19 cellular contexts compared by ENCODE assay signal in genomic region chr9:136757328-136757727, GRCh38. TPM values are rescaled to one million over a fixed set of nuclear protein-coding genes. Genes with fewer than 3 reads are reported as not detected.
DNase-seq lines count a peak whose midpoint lies in the region; ATAC-seq, FAIRE-seq and TF ChIP-seq lines count a peak whose summit lies in the region.
"Had no signal": no experiment of that assay in that cellular context is flagged by ENCODE, and none has a peak within 500 bp of the region (broad histone marks: within the 10 kb centered on the region; RNA-seq: fewer than 3 reads in every experiment).

No MANE protein-coding gene starts in this region.

- 20% methylated on average over 19 of the region's 20 CpGs for WGBS in GM12878 (ENCODE audit: insufficient coverage, insufficient replicate concordance, low lambda C conversion rate, missing lambda C conversion rate)
- WGBS in psoas muscle, 3 donors: 31 to 37% (median 34%) methylated on average over 20 of the region's 20 CpGs
- WGBS in tibial nerve, 2 donors: 86 to 92% methylated on average over 19 of the region's 20 CpGs

- TF ChIP-seq CTCF in GM12878 (IDR thresholded peaks at IDR 0.05 in 2 of 3, conservative IDR thresholded peaks at IDR 0.05 in 1 of 3; ENCODE audit: control insufficient read depth in 2 of 3, extremely low read depth in 1 of 3, insufficient read depth in 1 of 3, low read depth in 3 of 3, low read length in 3 of 3) (no peak), psoas muscle (IDR thresholded peaks at IDR 0.05) (no peak), GM10266 (IDR thresholded peaks at IDR 0.05; ENCODE audit: control insufficient read depth, insufficient read depth, low read depth, missing control alignments) (no peak), tibial nerve (IDR thresholded peaks at IDR 0.05) (no peak)

- H4K20me1 ChIP-seq in GM12878 (ENCODE audit: control insufficient read depth, insufficient read depth) (no peaks in the 10 kb centered on the region), Karpas-422 (ENCODE audit: insufficient read depth, low read depth, low read length) (no peaks in the 10 kb centered on the region)

- CTCF ChIA-PET in GM12878 (lab: Yijun Ruan, JAX): interaction anchor here (1.0 to 2.3 kb wide), 4 partner anchors 15 to 86 kb away, joined by 3 to 8 read pairs (median 4); no protein-coding TSS in a partner anchor

- RAD21 ChIA-PET in GM12878 (lab: Charles Lee; ENCODE audit: unreplicated experiment): no interaction called here

- intact Hi-C loops in GM12878 (cut with micrococcal nuclease; ENCODE audit: unreplicated experiment) (no loop called here), psoas muscle (cut with DNase I) (no loop called here)

- ATAC-seq in GM12878: peak; percentile 7
- peak; percentile 58 to 81 (median 75) for ATAC-seq in psoas muscle
- ATAC-seq in HG03565 (IDR thresholded peaks at IDR 0.05; ENCODE audit: unreplicated experiment): no peak
- ATAC-seq: Panc1 had no signal

- H3K4me1 ChIP-seq in GM12878 (ENCODE audit: control insufficient read depth, insufficient read depth, low read length) (no peaks in the 10 kb centered on the region), psoas muscle (peaks cover 11% of the 10 kb centered on the region), Karpas-422 (ENCODE audit: low read length) (no peaks in the 10 kb centered on the region), tibial nerve (peaks cover 0 to 17% (median 5%) of the 10 kb centered on the region in 4 donors)

- no peak for TF ChIP-seq POLR2A in GM12878 (IDR thresholded peaks at IDR 0.05; ENCODE audit: low read depth, low read length)
- no peak for TF ChIP-seq POLR2A in tibial nerve (IDR thresholded peaks at IDR 0.05)

- H3K27ac ChIP-seq in GM12878 (ENCODE audit: control insufficient read depth, insufficient read depth) (no peak overlapping the region), psoas muscle (peak overlapping the region; percentile 58), Karpas-422 (ENCODE audit: low read length) (no peak overlapping the region), tibial nerve (peak overlapping the region in 1 of 4 donors; percentile 53)
- H3K27ac ChIP-seq: 22Rv1, C4-2B, GM23248 had no signal

- H3K9ac ChIP-seq in GM12878 (ENCODE audit: control insufficient read depth, insufficient read depth, low read length): no peak overlapping the region
- H3K9ac ChIP-seq in Karpas-422 (ENCODE audit: low read length): no peak overlapping the region
- H3K9ac ChIP-seq: GM23248 had no signal

- SMC1A ChIA-PET in GM12878 (lab: Charles Lee; ENCODE audit: uncharacterized antibody, unreplicated experiment): interaction anchor here (1.5 kb wide), 1 partner anchor 30 kb away, joined by 3 read pairs; no protein-coding TSS in a partner anchor

- no peaks in the 10 kb centered on the region for H3K36me3 ChIP-seq in GM12878 (ENCODE audit: control insufficient read depth in 2 of 2, insufficient read depth in 2 of 2, low read length in 1 of 2)
- H3K36me3 ChIP-seq in psoas muscle (ENCODE audit: insufficient read depth in 1 of 2, low read depth in 1 of 2): no peaks in the 10 kb centered on the region
- H3K36me3 ChIP-seq in Karpas-422 (ENCODE audit: insufficient read depth, low read length): no peaks in the 10 kb centered on the region
- no peaks in the 10 kb centered on the region for H3K36me3 ChIP-seq in tibial nerve

- H3K4me2 ChIP-seq in GM12878 (ENCODE audit: control insufficient read depth, insufficient read depth) (no peak overlapping the region), Karpas-422 (ENCODE audit: low read depth, low read length, poor library complexity, severe bottlenecking) (no peak overlapping the region)

- BruUV-seq in GM12878 (replicated peaks; lab: Mats Ljungman, UMichigan): no TSS peak

- no peaks in the 10 kb centered on the region for H3K9me2 ChIP-seq in Karpas-422 (replicated peaks; ENCODE audit: insufficient read depth, low read length)

- POLR2A ChIA-PET in GM12878 (lab: Charles Lee): no interaction called here

- no peak for TF ChIP-seq RAD21 in GM12878 (IDR thresholded peaks at IDR 0.05; ENCODE audit: insufficient read depth, low read depth, low read length)

- no peak overlapping the region for H2AFZ ChIP-seq in GM12878 (ENCODE audit: control insufficient read depth, low read depth, low read length)
- H2AFZ ChIP-seq in Karpas-422 (ENCODE audit: low read length): no peak overlapping the region
- H2AFZ ChIP-seq: GM23248 had no signal

- H3K9me3 ChIP-seq in GM12878 (replicated peaks; ENCODE audit: control insufficient read depth, insufficient read depth, low read length) (peaks cover 21% of the 10 kb centered on the region), psoas muscle (no peaks in the 10 kb centered on the region), Karpas-422 (ENCODE audit: low read length) (peaks cover under 1% of the 10 kb centered on the region; the same call in 1 of the 2 replicates), tibial nerve (peaks cover 0 to 31% (median under 1%) of the 10 kb centered on the region in 4 donors)

- H3K79me2 ChIP-seq in GM12878 (ENCODE audit: control insufficient read depth, insufficient read depth, low read length): no peaks in the 10 kb centered on the region
- H3K79me2 ChIP-seq in Karpas-422 (ENCODE audit: low read length): no peaks in the 10 kb centered on the region

- H3K4me3 ChIP-seq in GM12878: no peak overlapping the region
- peak overlapping the region; percentile 52 for H3K4me3 ChIP-seq in psoas muscle
- no peak overlapping the region for H3K4me3 ChIP-seq in Karpas-422 (ENCODE audit: low read length)
- no peak overlapping the region for H3K4me3 ChIP-seq in tibial nerve
- H3K4me3 ChIP-seq: GM23248 had no signal

- no peak for FAIRE-seq in GM12878 (lab: Jason Lieb, UNC)
- FAIRE-seq: GM12891 had no signal

- TF ChIP-seq EP300 in GM12878 (IDR thresholded peaks at IDR 0.05; ENCODE audit: borderline replicate concordance in 1 of 2, control insufficient read depth in 1 of 2, low read depth in 2 of 2, low read length in 2 of 2): no peak
- no peak for TF ChIP-seq EP300 in tibial nerve (IDR thresholded peaks at IDR 0.05)

- DNase-seq in activated CD4-positive, CD25-positive, alpha-beta regulatory T cell treated with anti-CD3 and anti-CD28 coated beads, Interleukin-2, amount 50 U/mL, for 72 hours: peak; percentile 21
- no peak for DNase-seq in activated CD4-positive, CD25-positive, alpha-beta regulatory T cell (lab: John Stamatoyannopoulos, UW)
- no peak for DNase-seq in GM12878 (ENCODE audit: low read depth, low spot score)
- peak in 1 of 2 donors; percentile 50 for DNase-seq in psoas muscle
- DNase-seq in Karpas-422: no peak
- no peak for DNase-seq in GM10266 (ENCODE audit: extremely low spot score)
- DNase-seq in tibial nerve (ENCODE audit: low spot score in 2 of 2): no peak
- DNase-seq: GM23248, KBM-7, NCI-H1105, NCI-H1694 treated with DMSO at 0.1 percent for 48 hours, NCI-H774, SHP77 had no signal

- H3K27me3 ChIP-seq in GM12878 (replicated peaks in 1 of 2; ENCODE audit: control insufficient read depth in 2 of 2, insufficient read depth in 2 of 2, low read length in 1 of 2) (0 out of 4 replicates have a peak, but pooled peaks cover 0 to 2% of the 10 kb centered on the region in 2 experiments), psoas muscle (ENCODE audit: insufficient read depth in 3 of 3, low read length in 2 of 3) (no peaks in the 10 kb centered on the region), Karpas-422 (ENCODE audit: low read length) (no peaks in the 10 kb centered on the region), tibial nerve (peaks cover 0 to 20% of the 10 kb centered on the region in 2 donors)

- in situ Hi-C loops in GM12878 (cut with MboI): no loop called here

RNA-seq across cellular contexts. Expression of gene LCN8, which starts 0.7 kb away (rescaled TPM):
- total RNA-seq in GM12878 (2013; cell fraction: nucleolus; rRNA removed): not detected in 2 replicates
- not detected in 2 replicates for total RNA-seq in GM12878 (2014; rRNA removed)
- total RNA-seq in GM12878 (2014; rRNA removed; fragmentation: Illumina TruSeq; extraction: Trizol): not detected in 2 replicates
- not detected in 2 replicates for total RNA-seq in GM12878 (2021)
- polyA plus RNA-seq in GM12878 (2011; ENCODE audit: low read depth): not detected
- not detected in 2 replicates for polyA plus RNA-seq in GM12878 (2011; rRNA removed)
- polyA plus RNA-seq in GM12878 (2011; cell fraction: cytosol; rRNA removed): not detected in 2 replicates
- not detected in 2 replicates for polyA plus RNA-seq in GM12878 (2011; cell fraction: nucleus; rRNA removed)
- not detected in 2 replicates for polyA plus RNA-seq in GM12878 (2012)
- not detected in 2 replicates for polyA plus RNA-seq in GM12878 (2014; fragmentation: Illumina TruSeq; extraction: Trizol)
- polyA plus RNA-seq in GM12878 (2014; fragmentation: Nextera tagmentation; extraction: Ambion mirVana): not detected
- polyA plus RNA-seq in GM12878 (2014; rRNA removed): not detected in 2 replicates
- polyA plus RNA-seq in GM12878 (2016; fragmentation: Nextera tagmentation; extraction: Ambion mirVana): not detected
- polyA minus RNA-seq in GM12878 (2011; rRNA and poly(A)+ RNA removed): not detected in 2 replicates
- not detected in 2 replicates for polyA minus RNA-seq in GM12878 (2011; cell fraction: cytosol; rRNA and poly(A)+ RNA removed)
- polyA minus RNA-seq in GM12878 (2011; cell fraction: nucleus; rRNA and poly(A)+ RNA removed): not detected in 2 replicates
- 1 to 10 TPM in 1 of 4 donors, under 1 TPM in 2, not detected in 1; 0.44 to 1.5 (median 0.50) TPM for total RNA-seq in psoas muscle
- polyA plus RNA-seq in psoas muscle: under 1 TPM in 2 of 3 donors, not detected in 1; 0.16 to 0.17 TPM
- total RNA-seq in Karpas-422 (2014; rRNA removed; shearing (Covaris generic); ENCODE audit: low replicate concordance): not detected in 2 replicates
- under 1 TPM in 1 of 4 donors, not detected in 3; 0.39 TPM for total RNA-seq in tibial nerve
- total RNA-seq: GM23248, M059J had no signal
- polyA plus RNA-seq: GM23248 had no signal

RNA-seq across cellular contexts. Expression of gene LCN15, which starts 7.0 kb away (rescaled TPM):
- 0.33 TPM in 1 of 2 replicates, not detected in the other for total RNA-seq in GM12878 (2013; cell fraction: nucleolus; rRNA removed)
- total RNA-seq in GM12878 (2014; rRNA removed) (0.22 TPM in 1 of 2 replicates, not detected in the other), GM12878 (2014; rRNA removed; fragmentation: Illumina TruSeq; extraction: Trizol) (not detected in 2 replicates), GM12878 (2021) (not detected in 2 replicates), psoas muscle (under 1 TPM in 1 of 4 donors, not detected in 3; 0.22 TPM), tibial nerve (not detected)
- not detected for polyA plus RNA-seq in GM12878 (2011; ENCODE audit: low read depth)
- polyA plus RNA-seq in GM12878 (2011; rRNA removed) (not detected in 2 replicates), GM12878 (2014; fragmentation: Illumina TruSeq; extraction: Trizol) (not detected in 2 replicates), GM12878 (2014; fragmentation: Nextera tagmentation; extraction: Ambion mirVana) (not detected), GM12878 (2014; rRNA removed) (0.11 TPM in 1 of 2 replicates, not detected in the other), GM12878 (2016; fragmentation: Nextera tagmentation; extraction: Ambion mirVana) (under 1 TPM; 0.37 to 0.50 TPM), psoas muscle (1 to 10 TPM in 1 of 3 donors, under 1 TPM in 1, not detected in 1; 0.14 to 1.4 TPM)
- polyA plus RNA-seq in GM12878 (2011; cell fraction: cytosol; rRNA removed): 0.05 TPM in 1 of 2 replicates, not detected in the other
- 0.04 TPM in 1 of 2 replicates, not detected in the other for polyA plus RNA-seq in GM12878 (2011; cell fraction: nucleus; rRNA removed)
- polyA plus RNA-seq in GM12878 (2012): 0.13 and 0.23 TPM in 2 replicates
- not detected in 2 replicates for polyA minus RNA-seq in GM12878 (2011; rRNA and poly(A)+ RNA removed)
- not detected in 2 replicates for polyA minus RNA-seq in GM12878 (2011; cell fraction: cytosol; rRNA and poly(A)+ RNA removed)
- polyA minus RNA-seq in GM12878 (2011; cell fraction: nucleus; rRNA and poly(A)+ RNA removed): not detected in 2 replicates
- not detected in 2 replicates for total RNA-seq in Karpas-422 (2014; rRNA removed; shearing (Covaris generic); ENCODE audit: low replicate concordance)
- total RNA-seq: GM23248, M059J had no signal
- polyA plus RNA-seq: GM23248 had no signal

RNA-seq across cellular contexts. Expression of gene LCN6, which starts 9.0 kb away (rescaled TPM):
- not detected in 2 replicates for total RNA-seq in GM12878 (2013; cell fraction: nucleolus; rRNA removed)
- total RNA-seq in GM12878 (2014; rRNA removed) (not detected in 2 replicates), GM12878 (2014; rRNA removed; fragmentation: Illumina TruSeq; extraction: Trizol) (not detected in 2 replicates), GM12878 (2021) (not detected in 2 replicates), psoas muscle (10 to 100 TPM in 1 of 4 donors, 1 to 10 TPM in 2, under 1 TPM in 1; 0.44 to 14.7 (median 5.5) TPM), tibial nerve (10 to 100 TPM; 14.2 to 70.0 (median 42.9) TPM)
- not detected for polyA plus RNA-seq in GM12878 (2011; ENCODE audit: low read depth)
- polyA plus RNA-seq in GM12878 (2011; rRNA removed) (not detected in 2 replicates), GM12878 (2014; fragmentation: Illumina TruSeq; extraction: Trizol) (not detected in 2 replicates), GM12878 (2014; fragmentation: Nextera tagmentation; extraction: Ambion mirVana) (not detected), GM12878 (2014; rRNA removed) (not detected in 2 replicates), GM12878 (2016; fragmentation: Nextera tagmentation; extraction: Ambion mirVana) (not detected), psoas muscle (10 to 100 TPM; 10.7 to 15.0 (median 10.8) TPM)
- not detected in 2 replicates for polyA plus RNA-seq in GM12878 (2011; cell fraction: cytosol; rRNA removed)
- not detected in 2 replicates for polyA plus RNA-seq in GM12878 (2011; cell fraction: nucleus; rRNA removed)
- polyA plus RNA-seq in GM12878 (2012): not detected in 2 replicates
- not detected in 2 replicates for polyA minus RNA-seq in GM12878 (2011; rRNA and poly(A)+ RNA removed)
- not detected in 2 replicates for polyA minus RNA-seq in GM12878 (2011; cell fraction: cytosol; rRNA and poly(A)+ RNA removed)
- polyA minus RNA-seq in GM12878 (2011; cell fraction: nucleus; rRNA and poly(A)+ RNA removed): not detected in 2 replicates
- not detected in 2 replicates for total RNA-seq in Karpas-422 (2014; rRNA removed; shearing (Covaris generic); ENCODE audit: low replicate concordance)
- total RNA-seq: GM23248, M059J had no signal
- polyA plus RNA-seq: GM23248 had no signal

RNA-seq across cellular contexts. Expression of gene LCN10, which starts 14.6 kb away (rescaled TPM):
- total RNA-seq in GM12878 (2013; cell fraction: nucleolus; rRNA removed): 1.1 and 1.3 TPM in 2 replicates
- total RNA-seq in GM12878 (2014; rRNA removed) (0.06 TPM in 1 of 2 replicates, not detected in the other), GM12878 (2014; rRNA removed; fragmentation: Illumina TruSeq; extraction: Trizol) (0.18 and 0.28 TPM in 2 replicates), GM12878 (2021) (0.21 and 0.51 TPM in 2 replicates), psoas muscle (1 to 10 TPM in 3 of 4 donors, not detected in 1; 3.2 to 4.9 (median 4.1) TPM), tibial nerve (10 to 100 TPM in 2 of 4 donors, 1 to 10 TPM in 2; 7.6 to 47.5 (median 17.4) TPM)
- polyA plus RNA-seq in GM12878 (2011; ENCODE audit: low read depth): 0.14 TPM
- polyA plus RNA-seq in GM12878 (2011; rRNA removed) (1.3 TPM in 2 replicates), GM12878 (2014; fragmentation: Illumina TruSeq; extraction: Trizol) (0.16 TPM in 1 of 2 replicates, not detected in the other), GM12878 (2014; fragmentation: Nextera tagmentation; extraction: Ambion mirVana) (under 1 TPM in 1 of 2 experiments, not detected in 1; 0.11 TPM), GM12878 (2014; rRNA removed) (0.06 and 0.35 TPM in 2 replicates), GM12878 (2016; fragmentation: Nextera tagmentation; extraction: Ambion mirVana) (1 to 10 TPM in 1 of 2 experiments, under 1 TPM in 1; 0.39 to 1.1 TPM), psoas muscle (1 to 10 TPM; 3.0 to 4.6 (median 4.0) TPM)
- 2.2 TPM in 2 replicates for polyA plus RNA-seq in GM12878 (2011; cell fraction: cytosol; rRNA removed)
- polyA plus RNA-seq in GM12878 (2011; cell fraction: nucleus; rRNA removed): 2.0 and 2.8 TPM in 2 replicates
- 0.37 and 0.56 TPM in 2 replicates for polyA plus RNA-seq in GM12878 (2012)
- 1.2 and 1.7 TPM in 2 replicates for polyA minus RNA-seq in GM12878 (2011; rRNA and poly(A)+ RNA removed)
- 0.67 TPM in 1 of 2 replicates, not detected in the other for polyA minus RNA-seq in GM12878 (2011; cell fraction: cytosol; rRNA and poly(A)+ RNA removed)
- 0.19 and 1.1 TPM in 2 replicates for polyA minus RNA-seq in GM12878 (2011; cell fraction: nucleus; rRNA and poly(A)+ RNA removed)
- total RNA-seq in Karpas-422 (2014; rRNA removed; shearing (Covaris generic); ENCODE audit: low replicate concordance): not detected in 2 replicates
- total RNA-seq: GM23248, M059J had no signal
- polyA plus RNA-seq: GM23248 had no signal

RNA-seq across cellular contexts. Expression of gene TMEM141, which starts 33.8 kb away (rescaled TPM):
- 14.3 and 15.9 TPM in 2 replicates for total RNA-seq in GM12878 (2013; cell fraction: nucleolus; rRNA removed)
- total RNA-seq in GM12878 (2014; rRNA removed) (42.5 and 43.1 TPM in 2 replicates), GM12878 (2014; rRNA removed; fragmentation: Illumina TruSeq; extraction: Trizol) (27.4 and 29.2 TPM in 2 replicates), GM12878 (2021) (31.1 and 36.1 TPM in 2 replicates), psoas muscle (10 to 100 TPM; 32.0 to 49.1 (median 45.9) TPM), tibial nerve (10 to 100 TPM; 60.7 to 70.8 (median 66.9) TPM)
- polyA plus RNA-seq in GM12878 (2011; ENCODE audit: low read depth): 6.3 TPM
- polyA plus RNA-seq in GM12878 (2011; rRNA removed) (11.0 and 20.2 TPM in 2 replicates), GM12878 (2014; fragmentation: Illumina TruSeq; extraction: Trizol) (15.2 and 38.1 TPM in 2 replicates), GM12878 (2014; fragmentation: Nextera tagmentation; extraction: Ambion mirVana) (10 to 100 TPM in 1 of 2 experiments, 1 to 10 TPM in 1; 7.8 to 13.3 TPM), GM12878 (2014; rRNA removed) (37.7 and 43.5 TPM in 2 replicates), GM12878 (2016; fragmentation: Nextera tagmentation; extraction: Ambion mirVana) (10 to 100 TPM; 46.7 to 48.6 TPM), psoas muscle (10 to 100 TPM; 49.3 to 89.1 (median 65.1) TPM)
- polyA plus RNA-seq in GM12878 (2011; cell fraction: cytosol; rRNA removed): 35.8 and 37.1 TPM in 2 replicates
- polyA plus RNA-seq in GM12878 (2011; cell fraction: nucleus; rRNA removed): 23.1 and 24.7 TPM in 2 replicates
- polyA plus RNA-seq in GM12878 (2012): 20.4 and 25.1 TPM in 2 replicates
- polyA minus RNA-seq in GM12878 (2011; rRNA and poly(A)+ RNA removed): 5.8 and 8.3 TPM in 2 replicates
- polyA minus RNA-seq in GM12878 (2011; cell fraction: cytosol; rRNA and poly(A)+ RNA removed): 3.5 and 4.1 TPM in 2 replicates
- 9.7 and 14.3 TPM in 2 replicates for polyA minus RNA-seq in GM12878 (2011; cell fraction: nucleus; rRNA and poly(A)+ RNA removed)
- 20.5 and 61.8 TPM in 2 replicates for total RNA-seq in Karpas-422 (2014; rRNA removed; shearing (Covaris generic); ENCODE audit: low replicate concordance)
